ENCODE assay signal across 1 cellular context in the genomic region with DNA sequence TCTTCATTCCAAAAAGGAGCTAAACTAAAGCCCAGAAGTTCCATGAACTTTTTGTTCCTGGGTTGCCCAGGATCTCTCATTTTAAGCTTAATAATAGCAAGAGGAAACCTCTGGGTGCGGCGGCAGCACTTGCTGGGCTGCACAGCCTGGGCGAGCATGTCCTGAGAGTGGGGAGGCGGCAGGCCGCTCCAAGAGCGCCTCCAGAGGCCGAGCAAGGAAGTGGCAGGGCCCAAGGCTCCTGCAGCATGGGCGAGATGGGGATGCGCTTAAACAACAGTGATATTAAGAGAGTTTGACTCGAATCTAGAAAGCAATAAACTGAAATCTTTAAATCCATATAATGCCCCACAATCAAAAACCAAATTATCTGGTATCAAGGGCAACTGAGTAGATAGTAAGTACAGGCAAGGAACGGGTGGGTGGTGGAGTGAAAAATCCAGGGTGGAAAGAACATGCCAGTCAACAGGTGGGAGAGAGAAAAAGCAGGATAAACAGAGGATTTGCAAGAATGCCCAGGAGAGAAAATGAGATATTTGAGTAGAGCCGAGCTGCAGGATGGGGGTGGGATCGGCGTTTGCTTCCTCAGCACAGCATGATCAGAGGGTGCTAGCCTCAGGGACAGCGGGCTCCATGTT.
TF ChIP-seq lines count a peak whose summit lies in the region.

No MANE protein-coding gene starts in this region.

TF ChIP-seq in H1, 55 proteins besides CTCF, POLR2A, EP300 and RAD21:
- TF ChIP-seq TAF7 (optimal IDR thresholded peaks at IDR 0.05; ENCODE audit: borderline replicate concordance, low read depth, low read length) (peak; percentile 29), POLR2AphosphoS5 (IDR thresholded peaks at IDR 0.05; ENCODE audit: low read depth, low read length) (no peak)
- TF ChIP-seq, protein P1, sequence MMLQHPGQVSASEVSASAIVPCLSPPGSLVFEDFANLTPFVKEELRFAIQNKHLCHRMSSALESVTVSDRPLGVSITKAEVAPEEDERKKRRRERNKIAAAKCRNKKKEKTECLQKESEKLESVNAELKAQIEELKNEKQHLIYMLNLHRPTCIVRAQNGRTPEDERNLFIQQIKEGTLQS (IDR thresholded peaks at IDR 0.05; ENCODE audit: insufficient read depth, low read depth, low read length), result no peak
TF ChIP-seq in H1: peak in this region for 1.
